10 cellular contexts compared by ENCODE assay signal in the genomic region with DNA sequence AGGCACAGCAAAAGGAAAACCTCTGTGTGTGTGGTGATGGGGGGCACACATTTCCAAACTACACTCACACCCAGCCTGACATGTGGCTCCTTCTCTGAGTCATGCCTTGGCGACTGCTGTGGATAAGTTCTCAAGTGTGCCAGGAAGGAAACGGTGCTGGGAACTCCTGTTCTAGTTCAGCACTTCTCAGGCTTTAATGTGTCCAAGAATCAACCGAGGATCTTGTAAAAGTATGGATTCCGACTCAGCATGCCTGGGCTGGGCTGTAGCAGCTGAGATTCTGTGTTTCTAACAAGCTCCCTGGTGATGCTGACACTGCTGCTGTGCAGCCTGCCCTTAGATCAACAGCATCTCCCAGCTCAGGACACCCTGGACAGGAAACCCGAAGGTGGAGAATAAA. TPM values are rescaled to one million over a fixed set of nuclear protein-coding genes. Genes with fewer than 3 reads are reported as not detected.
DNase-seq lines count a peak whose midpoint lies in the region; ATAC-seq lines count a peak whose summit lies in the region.
"Had no signal": no experiment of that assay in that cellular context is flagged by ENCODE, and none has a peak within 500 bp of the region (broad histone marks: within the 10 kb centered on the region; RNA-seq: fewer than 3 reads in every experiment).

No MANE protein-coding gene starts in this region.

- ATAC-seq in esophagus mucosa (peak; percentile 88), GM21529 (IDR thresholded peaks at IDR 0.05; ENCODE audit: unreplicated experiment) (no peak)

- DNase-seq in DMS53 (lab: John Stamatoyannopoulos, UW) (peak; percentile 73), Kasumi-1 (lab: John Stamatoyannopoulos, UW) (peak; percentile 83 to 89), non-pigmented ciliary epithelial cell (ENCODE audit: low read depth) (peak; percentile 84), NCI-H526 treated with DMSO at 0.1 percent for 48 hours (lab: John Stamatoyannopoulos, UW) (no peak), NCI-H1417 treated with DMSO at 0.1 percent for 48 hours (lab: John Stamatoyannopoulos, UW) (no peak)
- no peak for DNase-seq in activated naive CD4-positive, alpha-beta T cell treated with Interleukin-2 at 50 U/mL for 16 hours
- DNase-seq: NK-92 treated with Interleukin-12 subunit alpha and Interleukin-12 subunit beta, amount 100 ng/mL, for 24 hours had no signal

RNA-seq across cellular contexts. Expression of gene CLNK, which starts 20.2 kb away (rescaled TPM):
- 0.08 TPM for total RNA-seq in esophagus mucosa
- total RNA-seq: mesothelial cell of epicardium had no signal

Comparison
In these comparisons a context has a peak if more than half of its experiments do, and no peak if none do; other contexts are left out.
1. DNase-seq: peak in DMS53 (single experiment), Kasumi-1 (2 of 2) and non-pigmented ciliary epithelial cell (single experiment); none in NCI-H526 treated with DMSO at 0.1 percent for 48 hours (single experiment), activated naive CD4-positive, alpha-beta T cell treated with Interleukin-2 at 50 U/mL for 16 hours (single experiment) and NCI-H1417 treated with DMSO at 0.1 percent for 48 hours (single experiment).